ENCODE assay signal across 1 cellular context in the genomic region with DNA sequence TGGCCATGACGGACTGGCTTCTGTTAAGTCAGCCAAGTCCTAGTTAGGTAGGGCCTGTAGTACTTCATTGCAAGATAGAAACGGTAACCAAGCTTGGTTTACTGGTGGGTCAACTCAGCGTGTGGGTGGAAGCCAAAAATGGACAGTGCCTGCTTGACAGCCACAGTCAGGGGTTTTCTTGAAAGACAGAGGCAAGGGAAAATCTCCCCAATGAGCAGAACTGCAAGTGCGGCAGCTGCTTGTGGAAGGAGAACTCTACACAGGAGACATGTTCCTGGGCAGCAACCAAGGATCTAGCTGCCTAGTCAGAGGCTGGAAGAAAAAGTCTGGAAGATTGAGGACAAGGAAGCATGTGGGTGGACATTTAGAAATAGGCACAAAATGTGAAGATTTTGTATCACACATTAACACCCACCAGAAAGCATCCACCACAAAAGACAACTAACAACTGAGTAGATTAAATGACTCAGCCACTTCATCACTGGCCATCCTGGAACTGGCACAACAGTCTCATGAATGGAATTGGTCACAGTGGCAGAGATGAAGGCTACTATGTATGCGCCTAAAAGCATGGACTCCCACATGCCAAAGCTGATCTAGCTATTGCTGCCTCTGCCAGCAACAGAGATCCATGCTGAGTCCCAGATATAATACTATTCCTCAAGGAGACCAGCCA.
TF ChIP-seq lines count a peak whose summit lies in the region.

No MANE protein-coding gene starts in this region.

TF ChIP-seq in GM23338, 12 proteins besides CTCF, POLR2A, EP300 and RAD21 (continued from another document):
- TF ChIP-seq, protein P1, sequence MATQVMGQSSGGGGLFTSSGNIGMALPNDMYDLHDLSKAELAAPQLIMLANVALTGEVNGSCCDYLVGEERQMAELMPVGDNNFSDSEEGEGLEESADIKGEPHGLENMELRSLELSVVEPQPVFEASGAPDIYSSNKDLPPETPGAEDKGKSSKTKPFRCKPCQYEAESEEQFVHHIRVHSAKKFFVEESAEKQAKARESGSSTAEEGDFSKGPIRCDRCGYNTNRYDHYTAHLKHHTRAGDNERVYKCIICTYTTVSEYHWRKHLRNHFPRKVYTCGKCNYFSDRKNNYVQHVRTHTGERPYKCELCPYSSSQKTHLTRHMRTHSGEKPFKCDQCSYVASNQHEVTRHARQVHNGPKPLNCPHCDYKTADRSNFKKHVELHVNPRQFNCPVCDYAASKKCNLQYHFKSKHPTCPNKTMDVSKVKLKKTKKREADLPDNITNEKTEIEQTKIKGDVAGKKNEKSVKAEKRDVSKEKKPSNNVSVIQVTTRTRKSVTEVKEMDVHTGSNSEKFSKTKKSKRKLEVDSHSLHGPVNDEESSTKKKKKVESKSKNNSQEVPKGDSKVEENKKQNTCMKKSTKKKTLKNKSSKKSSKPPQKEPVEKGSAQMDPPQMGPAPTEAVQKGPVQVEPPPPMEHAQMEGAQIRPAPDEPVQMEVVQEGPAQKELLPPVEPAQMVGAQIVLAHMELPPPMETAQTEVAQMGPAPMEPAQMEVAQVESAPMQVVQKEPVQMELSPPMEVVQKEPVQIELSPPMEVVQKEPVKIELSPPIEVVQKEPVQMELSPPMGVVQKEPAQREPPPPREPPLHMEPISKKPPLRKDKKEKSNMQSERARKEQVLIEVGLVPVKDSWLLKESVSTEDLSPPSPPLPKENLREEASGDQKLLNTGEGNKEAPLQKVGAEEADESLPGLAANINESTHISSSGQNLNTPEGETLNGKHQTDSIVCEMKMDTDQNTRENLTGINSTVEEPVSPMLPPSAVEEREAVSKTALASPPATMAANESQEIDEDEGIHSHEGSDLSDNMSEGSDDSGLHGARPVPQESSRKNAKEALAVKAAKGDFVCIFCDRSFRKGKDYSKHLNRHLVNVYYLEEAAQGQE (IDR thresholded peaks at IDR 0.05; ENCODE audit: unreplicated experiment): no peak
- TF ChIP-seq ZNF114 (CRISPR knock-in tag; IDR thresholded peaks at IDR 0.05) (no peak), EZH2 (IDR thresholded peaks at IDR 0.05; ENCODE audit: low read depth, unreplicated experiment) (no peak), ZNF331 (CRISPR knock-in tag; IDR thresholded peaks at IDR 0.05; ENCODE audit: low read depth) (no peak), POLR2AphosphoS5 (IDR thresholded peaks at IDR 0.05; ENCODE audit: low read depth) (no peak)
- TF ChIP-seq, protein P2, sequence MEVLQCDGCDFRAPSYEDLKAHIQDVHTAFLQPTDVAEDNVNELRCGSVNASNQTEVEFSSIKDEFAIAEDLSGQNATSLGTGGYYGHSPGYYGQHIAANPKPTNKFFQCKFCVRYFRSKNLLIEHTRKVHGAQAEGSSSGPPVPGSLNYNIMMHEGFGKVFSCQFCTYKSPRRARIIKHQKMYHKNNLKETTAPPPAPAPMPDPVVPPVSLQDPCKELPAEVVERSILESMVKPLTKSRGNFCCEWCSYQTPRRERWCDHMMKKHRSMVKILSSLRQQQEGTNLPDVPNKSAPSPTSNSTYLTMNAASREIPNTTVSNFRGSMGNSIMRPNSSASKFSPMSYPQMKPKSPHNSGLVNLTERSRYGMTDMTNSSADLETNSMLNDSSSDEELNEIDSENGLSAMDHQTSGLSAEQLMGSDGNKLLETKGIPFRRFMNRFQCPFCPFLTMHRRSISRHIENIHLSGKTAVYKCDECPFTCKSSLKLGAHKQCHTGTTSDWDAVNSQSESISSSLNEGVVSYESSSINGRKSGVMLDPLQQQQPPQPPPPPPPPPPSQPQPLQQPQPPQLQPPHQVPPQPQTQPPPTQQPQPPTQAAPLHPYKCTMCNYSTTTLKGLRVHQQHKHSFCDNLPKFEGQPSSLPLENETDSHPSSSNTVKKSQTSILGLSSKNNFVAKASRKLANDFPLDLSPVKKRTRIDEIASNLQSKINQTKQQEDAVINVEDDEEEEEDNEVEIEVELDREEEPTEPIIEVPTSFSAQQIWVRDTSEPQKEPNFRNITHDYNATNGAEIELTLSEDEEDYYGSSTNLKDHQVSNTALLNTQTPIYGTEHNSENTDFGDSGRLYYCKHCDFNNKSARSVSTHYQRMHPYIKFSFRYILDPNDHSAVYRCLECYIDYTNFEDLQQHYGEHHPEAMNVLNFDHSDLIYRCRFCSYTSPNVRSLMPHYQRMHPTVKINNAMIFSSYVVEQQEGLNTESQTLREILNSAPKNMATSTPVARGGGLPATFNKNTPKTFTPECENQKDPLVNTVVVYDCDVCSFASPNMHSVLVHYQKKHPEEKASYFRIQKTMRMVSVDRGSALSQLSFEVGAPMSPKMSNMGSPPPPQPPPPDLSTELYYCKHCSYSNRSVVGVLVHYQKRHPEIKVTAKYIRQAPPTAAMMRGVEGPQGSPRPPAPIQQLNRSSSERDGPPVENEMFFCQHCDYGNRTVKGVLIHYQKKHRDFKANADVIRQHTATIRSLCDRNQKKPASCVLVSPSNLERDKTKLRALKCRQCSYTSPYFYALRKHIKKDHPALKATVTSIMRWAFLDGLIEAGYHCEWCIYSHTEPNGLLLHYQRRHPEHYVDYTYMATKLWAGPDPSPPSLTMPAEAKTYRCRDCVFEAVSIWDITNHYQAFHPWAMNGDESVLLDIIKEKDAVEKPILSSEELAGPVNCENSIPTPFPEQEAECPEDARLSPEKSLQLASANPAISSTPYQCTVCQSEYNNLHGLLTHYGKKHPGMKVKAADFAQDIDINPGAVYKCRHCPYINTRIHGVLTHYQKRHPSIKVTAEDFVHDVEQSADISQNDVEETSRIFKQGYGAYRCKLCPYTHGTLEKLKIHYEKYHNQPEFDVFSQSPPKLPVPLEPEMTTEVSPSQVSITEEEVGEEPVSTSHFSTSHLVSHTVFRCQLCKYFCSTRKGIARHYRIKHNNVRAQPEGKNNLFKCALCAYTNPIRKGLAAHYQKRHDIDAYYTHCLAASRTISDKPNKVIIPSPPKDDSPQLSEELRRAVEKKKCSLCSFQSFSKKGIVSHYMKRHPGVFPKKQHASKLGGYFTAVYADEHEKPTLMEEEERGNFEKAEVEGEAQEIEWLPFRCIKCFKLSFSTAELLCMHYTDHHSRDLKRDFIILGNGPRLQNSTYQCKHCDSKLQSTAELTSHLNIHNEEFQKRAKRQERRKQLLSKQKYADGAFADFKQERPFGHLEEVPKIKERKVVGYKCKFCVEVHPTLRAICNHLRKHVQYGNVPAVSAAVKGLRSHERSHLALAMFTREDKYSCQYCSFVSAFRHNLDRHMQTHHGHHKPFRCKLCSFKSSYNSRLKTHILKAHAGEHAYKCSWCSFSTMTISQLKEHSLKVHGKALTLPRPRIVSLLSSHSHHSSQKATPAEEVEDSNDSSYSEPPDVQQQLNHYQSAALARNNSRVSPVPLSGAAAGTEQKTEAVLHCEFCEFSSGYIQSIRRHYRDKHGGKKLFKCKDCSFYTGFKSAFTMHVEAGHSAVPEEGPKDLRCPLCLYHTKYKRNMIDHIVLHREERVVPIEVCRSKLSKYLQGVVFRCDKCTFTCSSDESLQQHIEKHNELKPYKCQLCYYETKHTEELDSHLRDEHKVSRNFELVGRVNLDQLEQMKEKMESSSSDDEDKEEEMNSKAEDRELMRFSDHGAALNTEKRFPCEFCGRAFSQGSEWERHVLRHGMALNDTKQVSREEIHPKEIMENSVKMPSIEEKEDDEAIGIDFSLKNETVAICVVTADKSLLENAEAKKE (CRISPR knock-in tag; IDR thresholded peaks at IDR 0.05): no peak
- TF ChIP-seq, protein P3, sequence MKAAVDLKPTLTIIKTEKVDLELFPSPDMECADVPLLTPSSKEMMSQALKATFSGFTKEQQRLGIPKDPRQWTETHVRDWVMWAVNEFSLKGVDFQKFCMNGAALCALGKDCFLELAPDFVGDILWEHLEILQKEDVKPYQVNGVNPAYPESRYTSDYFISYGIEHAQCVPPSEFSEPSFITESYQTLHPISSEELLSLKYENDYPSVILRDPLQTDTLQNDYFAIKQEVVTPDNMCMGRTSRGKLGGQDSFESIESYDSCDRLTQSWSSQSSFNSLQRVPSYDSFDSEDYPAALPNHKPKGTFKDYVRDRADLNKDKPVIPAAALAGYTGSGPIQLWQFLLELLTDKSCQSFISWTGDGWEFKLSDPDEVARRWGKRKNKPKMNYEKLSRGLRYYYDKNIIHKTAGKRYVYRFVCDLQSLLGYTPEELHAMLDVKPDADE (IDR thresholded peaks at IDR 0.05): no peak
TF ChIP-seq in GM23338: peak in this region for 0.
